ENCODE assay signal across 7 cellular contexts in the genomic region with DNA sequence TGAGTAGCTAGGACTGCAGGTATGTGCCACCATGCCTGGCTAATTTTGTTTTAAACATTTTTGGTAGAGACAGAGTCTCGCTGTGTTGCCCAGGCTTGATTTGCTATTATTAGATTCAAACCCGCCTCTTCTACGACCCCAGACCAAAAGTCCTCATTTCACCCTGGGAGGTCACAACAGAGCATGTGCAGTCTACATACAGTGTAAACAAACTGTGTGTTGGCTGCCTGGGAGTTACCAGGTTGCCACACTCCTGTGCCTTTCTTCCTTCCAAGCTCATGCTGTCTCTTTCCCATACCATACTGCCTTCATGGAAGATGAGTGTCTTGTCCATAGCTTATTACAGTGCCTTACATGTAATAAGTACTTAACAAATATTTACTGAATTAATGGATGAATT. TPM values are rescaled to one million over a fixed set of nuclear protein-coding genes. Genes with fewer than 3 reads are reported as not detected.
"Had no signal": no experiment of that assay in that cellular context is flagged by ENCODE, and none has a peak within 500 bp of the region (broad histone marks: within the 10 kb centered on the region; RNA-seq: fewer than 3 reads in every experiment).

No MANE protein-coding gene starts in this region.

RNA-seq across cellular contexts. Expression of gene ACSM2B, which starts 11.9 kb away (rescaled TPM):
- total RNA-seq: GM23248, GM23338, H1, H4, H7, H9, HFFc6 had no signal
- polyA plus RNA-seq: GM23248, GM23338, H1 had no signal
